In genomic region chr2:144472911-144473310, GRCh38 we compare ENCODE assay signal across 21 cellular contexts. TPM values are rescaled to one million over a fixed set of nuclear protein-coding genes. Genes with fewer than 3 reads are reported as not detected.
A peak's percentile ranks its signal among the peaks of the same experiment; 100 is the strongest.
DNase-seq lines count a peak whose midpoint lies in the region; ATAC-seq and TF ChIP-seq lines count a peak whose summit lies in the region.
"Had no signal": no experiment of that assay in that cellular context is flagged by ENCODE, and none has a peak within 500 bp of the region (broad histone marks: within the 10 kb centered on the region; RNA-seq: fewer than 3 reads in every experiment).

No MANE protein-coding gene starts in this region.

- ATAC-seq in HG03439 (IDR thresholded peaks at IDR 0.05; ENCODE audit: unreplicated experiment) (no peak), T-helper 17 cell (no peak)
- ATAC-seq: CD8-positive, alpha-beta T cell; GM23338; Panc1; SK-N-SH treated with all-trans-retinoic acid at 6 μM for 48 hours had no signal

- no peaks in the 10 kb centered on the region for H3K27me3 ChIP-seq in BLaER1 treated with 17β-estradiol and CSF1 and Interleukin-3, amounts not matched to agents 10 nM and 100 nM
- H3K27me3 ChIP-seq in layer of hippocampus (ENCODE audit: control insufficient read depth, insufficient read depth, low read length) (no peaks in the 10 kb centered on the region), smooth muscle cell (ENCODE audit: low read depth) (no peaks in the 10 kb centered on the region), spleen (replicated peaks in 1 of 7) (no peaks in the 10 kb centered on the region)

- peaks cover 96 to 100% (median 100%) of the 10 kb centered on the region in 11 experiments for H3K36me3 ChIP-seq in BLaER1 treated with 17β-estradiol and CSF1 and Interleukin-3, amounts not matched to agents 10 nM and 100 nM
- H3K36me3 ChIP-seq in smooth muscle cell (ENCODE audit: low read depth) (no peaks in the 10 kb centered on the region), spleen (peaks cover 0 to 63% (median 0%) of the 10 kb centered on the region in 6 donors)

- H3K9ac ChIP-seq in BLaER1 treated with 17β-estradiol and CSF1 and Interleukin-3, amounts not matched to agents 10 nM and 100 nM: no peak overlapping the region
- H3K9ac ChIP-seq in smooth muscle cell (ENCODE audit: low read depth): no peak overlapping the region

- TF ChIP-seq CTCF in smooth muscle cell (IDR thresholded peaks at IDR 0.05; ENCODE audit: borderline replicate concordance, insufficient read depth, poor library complexity, severe bottlenecking) (no peak), spleen (IDR thresholded peaks at IDR 0.05 in 8 of 11, conservative IDR thresholded peaks at IDR 0.05 in 3 of 11) (no peak)

- H3K27me3 Mint-ChIP-seq in T-helper 17 cell: peaks cover 14% of the 10 kb centered on the region

- WGBS in smooth muscle cell (ENCODE audit: low lambda C conversion rate): 79% methylated on average over 2 of the region's 2 CpGs
- 12 to 29% (median 18%) methylated on average over 2 of the region's 2 CpGs for WGBS in spleen, 5 donors

- peaks cover 100% of the 10 kb centered on the region in 11 experiments for H4K20me1 ChIP-seq in BLaER1 treated with 17β-estradiol and CSF1 and Interleukin-3, amounts not matched to agents 10 nM and 100 nM
- peaks cover 100% of the 10 kb centered on the region for H4K20me1 ChIP-seq in smooth muscle cell (ENCODE audit: low read depth)

- H3F3A ChIP-seq in smooth muscle cell (ENCODE audit: low read depth): peaks cover 19% of the 10 kb centered on the region

- H3K4me1 ChIP-seq in BLaER1 treated with 17β-estradiol and CSF1 and Interleukin-3, amounts not matched to agents 10 nM and 100 nM: peaks cover 40 to 100% (median 65%) of the 10 kb centered on the region in 10 experiments
- H3K4me1 ChIP-seq in smooth muscle cell (ENCODE audit: low read depth) (peaks cover 83% of the 10 kb centered on the region), spleen (peaks cover 20 to 100% (median 91%) of the 10 kb centered on the region in 6 donors)

- intact Hi-C loops in spleen (cut with DNase I; ENCODE audit: low total_unique reads): no loop called here

- peak overlapping the region; percentile 22 to 61 (median 40); a peak in 21 of 22 replicates for H3K4me2 ChIP-seq in BLaER1 treated with 17β-estradiol and CSF1 and Interleukin-3, amounts not matched to agents 10 nM and 100 nM
- H3K4me2 ChIP-seq in smooth muscle cell: no peak overlapping the region
- H3K4me2 ChIP-seq: GM23338 had no signal

- DNase-seq in smooth muscle cell (lab: John Stamatoyannopoulos, UW; ENCODE audit: unreplicated experiment): no peak
- DNase-seq in cortex of kidney (lab: John Stamatoyannopoulos, UW): no peak
- DNase-seq in spleen: no peak
- DNase-seq in T-helper 17 cell: no peak
- DNase-seq: C1 segment of cervical spinal cord; CD8-positive, alpha-beta T cell; DMS153; HCEC 1CT; IMR-90; NCI-H1417 treated with DMSO at 0.1 percent for 48 hours; NCI-H187 treated with DMSO at 0.1 percent for 48 hours; NCI-H2107; NCI-H748 treated with DMSO at 0.1 percent for 48 hours had no signal

- H3K4me1 Mint-ChIP-seq in T-helper 17 cell: peaks cover 5% of the 10 kb centered on the region

- peak overlapping the region in 1 of 11 experiments; percentile 6; a peak in 1 of 22 replicates for H3K27ac ChIP-seq in BLaER1 treated with 17β-estradiol and CSF1 and Interleukin-3, amounts not matched to agents 10 nM and 100 nM
- H3K27ac ChIP-seq in angular gyrus (ENCODE audit: low read depth, low read length): peak overlapping the region; percentile 31
- peak overlapping the region; percentile 50 for H3K27ac ChIP-seq in layer of hippocampus (ENCODE audit: low read depth, low read length)
- peak overlapping the region; percentile 1 for H3K27ac ChIP-seq in smooth muscle cell (ENCODE audit: low read depth)
- H3K27ac ChIP-seq in spleen: peak overlapping the region in 4 of 8 donors; percentile 26 to 69 (median 50)

- H2AFZ ChIP-seq in smooth muscle cell (ENCODE audit: low read depth): no peak overlapping the region
- H2AFZ ChIP-seq: GM23338 had no signal

- H3K79me2 ChIP-seq in smooth muscle cell (ENCODE audit: low read depth): peaks cover 100% of the 10 kb centered on the region

- no peaks in the 10 kb centered on the region for H3K9me3 ChIP-seq in BLaER1 treated with 17β-estradiol and CSF1 and Interleukin-3, amounts not matched to agents 10 nM and 100 nM (replicated peaks in 1 of 11)
- H3K9me3 ChIP-seq in smooth muscle cell (replicated peaks; ENCODE audit: low read depth) (no peaks in the 10 kb centered on the region), spleen (no peaks in the 10 kb centered on the region), T-helper 17 cell (ENCODE audit: control insufficient read depth, low read length, poor library complexity, severe bottlenecking) (no peaks in the 10 kb centered on the region)

- H3K36me3 Mint-ChIP-seq in T-helper 17 cell (ENCODE audit: low read depth): no peaks in the 10 kb centered on the region
- H3K36me3 Mint-ChIP-seq: CD8-positive, alpha-beta T cell had no signal

- no peak overlapping the region for H3K4me3 Mint-ChIP-seq in T-helper 17 cell
- H3K4me3 Mint-ChIP-seq: CD8-positive, alpha-beta T cell; GM23338 had no signal

- no peak overlapping the region for H3K27ac Mint-ChIP-seq in T-helper 17 cell
- H3K27ac Mint-ChIP-seq: CD8-positive, alpha-beta T cell; GM23338 had no signal

- H3K4me3 ChIP-seq in BLaER1 treated with 17β-estradiol and CSF1 and Interleukin-3, amounts not matched to agents 10 nM and 100 nM: no peak overlapping the region
- H3K4me3 ChIP-seq in smooth muscle cell (no peak overlapping the region), spleen (no peak overlapping the region)
- H3K4me3 ChIP-seq: GM23338 had no signal

- TF ChIP-seq POLR2A in spleen (IDR thresholded peaks at IDR 0.05): no peak

RNA-seq across cellular contexts. Expression of gene ZEB2, which starts 47.0 kb away (rescaled TPM):
- 148 and 158 TPM in 2 replicates for total RNA-seq in smooth muscle cell
- polyA plus RNA-seq in smooth muscle cell: 50.8 and 67.5 TPM in 2 replicates
- total RNA-seq in spleen: 100 to 1,000 TPM; 217 to 362 (median 262) TPM
- polyA plus RNA-seq in spleen: 10 to 100 TPM; 25.5 to 36.8 (median 28.5) TPM
- 10 to 100 TPM; 49.5 to 61.1 TPM for total RNA-seq in T-helper 17 cell
- total RNA-seq: G401, GM23338 had no signal
